Comparison of ENCODE assay signal across 23 cellular contexts in genomic region chr16:49036126-49036525, GRCh38.
DNase-seq lines count a peak whose midpoint lies in the region; ATAC-seq, FAIRE-seq and TF ChIP-seq lines count a peak whose summit lies in the region.
"Had no signal": no experiment of that assay in that cellular context is flagged by ENCODE, and none has a peak within 500 bp of the region (broad histone marks: within the 10 kb centered on the region; RNA-seq: fewer than 3 reads in every experiment).

No MANE protein-coding gene starts in this region.

- H3K4me1 ChIP-seq in right atrium auricular region (no peaks in the 10 kb centered on the region), H1 (replicated peaks in 1 of 4; ENCODE audit: control insufficient read depth in 3 of 4, insufficient read depth in 4 of 4, low read length in 3 of 4) (no peaks in the 10 kb centered on the region), body of pancreas (no peaks in the 10 kb centered on the region)
- H3K4me1 ChIP-seq: A549; BLaER1 treated with 17β-estradiol and CSF1 and Interleukin-3, amounts not matched to agents 10 nM and 100 nM; Caco-2 had no signal

- H2AK5ac ChIP-seq in H1 (ENCODE audit: low read depth, low read length): no peak overlapping the region

- H3K36me3 ChIP-seq in right atrium auricular region: no peaks in the 10 kb centered on the region
- H3K36me3 ChIP-seq in H1 (ENCODE audit: control insufficient read depth in 2 of 4, insufficient read depth in 4 of 4, low read length in 3 of 4): no peaks in the 10 kb centered on the region
- no peaks in the 10 kb centered on the region for H3K36me3 ChIP-seq in body of pancreas (replicated peaks in 1 of 2; ENCODE audit: insufficient read depth in 1 of 2, low read depth in 2 of 2)
- H3K36me3 ChIP-seq: BLaER1 treated with 17β-estradiol and CSF1 and Interleukin-3, amounts not matched to agents 10 nM and 100 nM had no signal

- no peak overlapping the region for H2BK5ac ChIP-seq in H1 (ENCODE audit: low read depth, low read length)

- peaks cover 15% of the 10 kb centered on the region for H3K27me3 Mint-ChIP-seq in type B pancreatic cell
- H3K27me3 Mint-ChIP-seq: B cell; CD4-positive, alpha-beta T cell had no signal

- POLR2A ChIA-PET in H1 (lab: Charles Lee; ENCODE audit: partially characterized antibody): no interaction called here

- no peak overlapping the region for H3K27ac ChIP-seq in right atrium auricular region
- no peak overlapping the region for H3K27ac ChIP-seq in H1 (ENCODE audit: low read depth, low read length)
- no peak overlapping the region for H3K27ac ChIP-seq in body of pancreas
- H3K27ac ChIP-seq: 22Rv1; A549; BLaER1 treated with 17β-estradiol and CSF1 and Interleukin-3, amounts not matched to agents 10 nM and 100 nM; C4-2B had no signal

- no peak overlapping the region for H3K18ac ChIP-seq in H1 (ENCODE audit: extremely low read depth, low read length)

- TF ChIP-seq EP300 in H1 (IDR thresholded peaks at IDR 0.05; ENCODE audit: borderline replicate concordance in 1 of 2, low read depth in 2 of 2, low read length in 2 of 2): no peak

- no peaks in the 10 kb centered on the region for H3K27me3 ChIP-seq in right atrium auricular region
- H3K27me3 ChIP-seq in H1 (replicated peaks in 1 of 4; ENCODE audit: control insufficient read depth in 3 of 4, extremely low read depth in 1 of 4, insufficient read depth in 3 of 4, low read length in 3 of 4): no peaks in the 10 kb centered on the region
- no peaks in the 10 kb centered on the region for H3K27me3 ChIP-seq in body of pancreas
- H3K27me3 ChIP-seq: BLaER1 treated with 17β-estradiol and CSF1 and Interleukin-3, amounts not matched to agents 10 nM and 100 nM had no signal

- H3K4me3 ChIP-seq in right atrium auricular region (no peak overlapping the region), H1 (ENCODE audit: extremely low read depth in 1 of 4, insufficient read depth in 2 of 4, low read depth in 3 of 4, low read length in 4 of 4) (no peak overlapping the region), body of pancreas (no peak overlapping the region)
- H3K4me3 ChIP-seq: A549; BLaER1 treated with 17β-estradiol and CSF1 and Interleukin-3, amounts not matched to agents 10 nM and 100 nM had no signal

- intact Hi-C loops in cardiac septum (cut with DNase I): no loop called here
- intact Hi-C loops in body of pancreas (cut with DNase I): no loop called here

- H4K91ac ChIP-seq in H1 (replicated peaks; ENCODE audit: insufficient read length, low read length): no peak overlapping the region

- H3K27ac Mint-ChIP-seq in type B pancreatic cell: no peak overlapping the region
- H3K27ac Mint-ChIP-seq: B cell; CD4-positive, alpha-beta T cell; CD8-positive, alpha-beta T cell had no signal

- H3K9me3 ChIP-seq in right atrium auricular region (peaks cover 0 to 5% of the 10 kb centered on the region in 2 donors), H1 (ENCODE audit: insufficient read depth in 2 of 2, low read depth in 1 of 2, low read length in 1 of 2) (no peaks in the 10 kb centered on the region), body of pancreas (no peaks in the 10 kb centered on the region)
- H3K9me3 ChIP-seq: A549, Caco-2 had no signal

- no peaks in the 10 kb centered on the region for H3K79me2 ChIP-seq in H1 (ENCODE audit: control insufficient read depth in 1 of 2, insufficient read depth in 2 of 2, low read length in 2 of 2)

- no peak overlapping the region for H3K14ac ChIP-seq in H1 (ENCODE audit: insufficient read length)

- no peak for TF ChIP-seq CTCF in right atrium auricular region (IDR thresholded peaks at IDR 0.05)
- no peak for TF ChIP-seq CTCF in H1 (IDR thresholded peaks at IDR 0.05; ENCODE audit: control extremely low read depth in 1 of 3, insufficient read depth in 1 of 3, low read depth in 1 of 3, low read length in 3 of 3)
- TF ChIP-seq CTCF in body of pancreas (IDR thresholded peaks at IDR 0.05): no peak
- TF ChIP-seq CTCF in type B pancreatic cell (conservative IDR thresholded peaks at IDR 0.05): no peak

- no peak overlapping the region for H4K5ac ChIP-seq in H1 (ENCODE audit: insufficient read length, low read depth, low read length)

- no peak overlapping the region for H3K4ac ChIP-seq in H1 (replicated peaks; ENCODE audit: insufficient read length, low read depth, low read length)

- no peaks in the 10 kb centered on the region for H3K79me1 ChIP-seq in H1 (ENCODE audit: low read depth, low read length)

- H3K23me2 ChIP-seq in H1 (ENCODE audit: low read depth, low read length): no peaks in the 10 kb centered on the region

- no peaks in the 10 kb centered on the region for H4K20me1 ChIP-seq in H1 (replicated peaks in 1 of 2; ENCODE audit: control insufficient read depth in 1 of 2, insufficient read depth in 2 of 2, low read length in 2 of 2)
- H4K20me1 ChIP-seq: BLaER1 treated with 17β-estradiol and CSF1 and Interleukin-3, amounts not matched to agents 10 nM and 100 nM had no signal

- no peaks in the 10 kb centered on the region for H3K9me3 Mint-ChIP-seq in type B pancreatic cell

- no peak overlapping the region for H4K8ac ChIP-seq in H1 (ENCODE audit: extremely low read depth, insufficient read depth, low read length)

- 79% methylated on average over 2 of the region's 2 CpGs; no CpG with 5 or more reads in 1 of the 2 experiments for WGBS in H1 (ENCODE audit: extremely low coverage in 1 of 2, insufficient coverage in 1 of 2, insufficient read length in 1 of 2, insufficient replicate concordance in 2 of 2, low coverage in 1 of 2, low lambda C conversion rate in 2 of 2, missing lambda C conversion rate in 1 of 2), 2 experiments
- WGBS in body of pancreas, 2 donors: 84 to 95% methylated on average over 2 of the region's 2 CpGs

- no peak overlapping the region for H2BK15ac ChIP-seq in H1 (ENCODE audit: low read length)

- TF ChIP-seq POLR2A in H1 (IDR thresholded peaks at IDR 0.05; ENCODE audit: control extremely low read depth in 1 of 2, low read depth in 2 of 2, low read length in 2 of 2): no peak
- no peak for TF ChIP-seq POLR2A in body of pancreas (IDR thresholded peaks at IDR 0.05)

- no peaks in the 10 kb centered on the region for H3K4me1 Mint-ChIP-seq in type B pancreatic cell (ENCODE audit: unreplicated experiment)
- H3K4me1 Mint-ChIP-seq: B cell had no signal

- peak overlapping the region; percentile 19; the same call in 1 of the 2 replicates for H2AFZ ChIP-seq in H1 (ENCODE audit: low read length)

- H3K56ac ChIP-seq in H1 (replicated peaks; ENCODE audit: insufficient read length, low read depth, low read length): no peak overlapping the region

- no peak overlapping the region for H3K4me3 Mint-ChIP-seq in type B pancreatic cell
- H3K4me3 Mint-ChIP-seq: B cell; CD4-positive, alpha-beta T cell; CD8-positive, alpha-beta T cell had no signal

- no peak for ATAC-seq in body of pancreas
- ATAC-seq: A549; CD8-positive, alpha-beta T cell had no signal

- H3K23ac ChIP-seq in H1 (ENCODE audit: insufficient read length): no peak overlapping the region

- no peak for FAIRE-seq in H1 (lab: Jason Lieb, UNC)
- FAIRE-seq: A549, D721Med, G401.6, GM12891, GM19239 had no signal

- DNase-seq in right atrium auricular region (ENCODE audit: low spot score) (peak; percentile 44), cardiac septum (ENCODE audit: low spot score) (no peak), H1 (ENCODE audit: low read depth in 1 of 2, low spot score in 2 of 2) (no peak), islet precursor cell (peak; percentile 25), body of pancreas (no peak), retina (no peak), type B pancreatic cell (ENCODE audit: extremely low spot score, unreplicated experiment) (no peak)
- DNase-seq: AML-193; Caco-2; Calu3; CD4-positive, alpha-beta T cell; CD8-positive, alpha-beta T cell; DMS79 treated with DMSO at 0.1 percent for 48 hours; GF-D8 had no signal

- no peak overlapping the region for H2BK12ac ChIP-seq in H1 (ENCODE audit: low read depth, low read length)

- no peak overlapping the region for H2BK20ac ChIP-seq in H1 (ENCODE audit: low read length)

- no peak for TF ChIP-seq RAD21 in H1 (IDR thresholded peaks at IDR 0.05 in 1 of 2, conservative IDR thresholded peaks at IDR 0.05 in 1 of 2; ENCODE audit: low read depth in 2 of 2, low read length in 2 of 2)

- CTCF ChIA-PET in H1 (lab: Charles Lee; ENCODE audit: partially characterized antibody): interaction anchor here (0.6 to 1.6 kb wide), 3 partner anchors 24 to 244 kb away, joined by 3 to 5 read pairs (median 3); no protein-coding TSS in a partner anchor

- no peak overlapping the region for H2BK120ac ChIP-seq in H1 (replicated peaks; ENCODE audit: low read depth, low read length)

- H3K4me2 ChIP-seq in H1 (ENCODE audit: insufficient read depth in 1 of 2, low read depth in 2 of 2, low read length in 2 of 2): no peak overlapping the region
- H3K4me2 ChIP-seq: A549; BLaER1 treated with 17β-estradiol and CSF1 and Interleukin-3, amounts not matched to agents 10 nM and 100 nM had no signal

- H3K36me3 Mint-ChIP-seq in type B pancreatic cell: no peaks in the 10 kb centered on the region
- H3K36me3 Mint-ChIP-seq: CD8-positive, alpha-beta T cell had no signal

- no peak overlapping the region for H3K9ac ChIP-seq in H1 (replicated peaks in 1 of 4; ENCODE audit: extremely low read depth in 1 of 4, low read depth in 3 of 4, low read length in 3 of 4)
- H3K9ac ChIP-seq: BLaER1 treated with 17β-estradiol and CSF1 and Interleukin-3, amounts not matched to agents 10 nM and 100 nM had no signal

TF ChIP-seq in H1, 55 proteins besides CTCF, POLR2A, EP300 and RAD21:
- TF ChIP-seq EZH2 (IDR thresholded peaks at IDR 0.05; ENCODE audit: low read depth, low read length, severe bottlenecking) (no peak), TBP (IDR thresholded peaks at IDR 0.05; ENCODE audit: low read depth, low read length) (no peak), CTBP2 (IDR thresholded peaks at IDR 0.05; ENCODE audit: borderline replicate concordance, insufficient read depth, insufficient read length, low read length) (no peak), YY1 (IDR thresholded peaks at IDR 0.05; ENCODE audit: low read depth, low read length) (no peak), TEAD4 (IDR thresholded peaks at IDR 0.05; ENCODE audit: low read depth, low read length) (no peak), TCF12 (IDR thresholded peaks at IDR 0.05; ENCODE audit: low read depth, low read length) (no peak), HDAC6 (IDR thresholded peaks at IDR 0.05; ENCODE audit: low read depth, low read length) (no peak), RBBP5 (IDR thresholded peaks at IDR 0.05; ENCODE audit: borderline replicate concordance, low read depth, low read length) (no peak), CBX5 (IDR thresholded peaks at IDR 0.05; ENCODE audit: low read depth, low read length) (no peak), SAP30 (IDR thresholded peaks at IDR 0.05; ENCODE audit: insufficient read depth, insufficient replicate concordance, low read length) (no peak), HDAC2 (IDR thresholded peaks at IDR 0.05; ENCODE audit: borderline replicate concordance in 1 of 2, low read depth in 2 of 2, low read length in 2 of 2) (no peak)
TF ChIP-seq in H1: peak in this region for 0.

Comparison
In these comparisons a context has a peak if more than half of its experiments do, and no peak if none do; other contexts are left out.
1. DNase-seq: peak in right atrium auricular region (single experiment) and islet precursor cell (single experiment); none in cardiac septum (single experiment), H1 (0 of 2), body of pancreas (0 of 4), retina (single experiment) and type B pancreatic cell (single experiment).